In genomic region chr12:65171870-65172269, GRCh38 we compare ENCODE assay signal across 8 cellular contexts. TPM values are rescaled to one million over a fixed set of nuclear protein-coding genes. Genes with fewer than 3 reads are reported as not detected.
DNase-seq lines count a peak whose midpoint lies in the region; ATAC-seq and TF ChIP-seq lines count a peak whose summit lies in the region.

No MANE protein-coding gene starts in this region.

- H3K4me2 ChIP-seq in DND-41 (ENCODE audit: insufficient read depth, low read length) (peak overlapping the region; percentile 78), neural cell (ENCODE audit: low read length) (peak overlapping the region; percentile 100)

- H2AFZ ChIP-seq in DND-41 (ENCODE audit: low read depth, low read length) (no peak overlapping the region), neural cell (ENCODE audit: low read depth, low read length) (no peak overlapping the region)

- no peak overlapping the region for H3K27ac ChIP-seq in DND-41 (ENCODE audit: low read length)
- H3K27ac ChIP-seq in neural cell (ENCODE audit: low read length): no peak overlapping the region
- no peak overlapping the region for H3K27ac ChIP-seq in RWPE1

- peaks cover 67% of the 10 kb centered on the region for H3K4me1 ChIP-seq in DND-41 (ENCODE audit: insufficient read depth, low read length)

- no peak for TF ChIP-seq RAD21 in neural cell (conservative IDR thresholded peaks at IDR 0.05)

- H3K79me2 ChIP-seq in DND-41 (ENCODE audit: insufficient read depth, low read length) (peaks cover 80% of the 10 kb centered on the region), neural cell (replicated peaks; ENCODE audit: insufficient read depth, low read length) (peaks cover 66% of the 10 kb centered on the region)

- CTCF ChIA-PET in RWPE1 (lab: Yijun Ruan, JAX): interaction anchor here (0.7 to 1.7 kb wide), 2 partner anchors 15 to 392 kb away, joined by 3 to 4 read pairs; no protein-coding TSS in a partner anchor

- H4K20me1 ChIP-seq in DND-41 (ENCODE audit: insufficient read depth, low read length): peaks cover 55% of the 10 kb centered on the region
- H4K20me1 ChIP-seq in neural cell (ENCODE audit: insufficient read depth): peaks cover 5% of the 10 kb centered on the region

- H3K36me3 ChIP-seq in DND-41 (ENCODE audit: insufficient read depth, low read length): peaks cover 42% of the 10 kb centered on the region
- peaks cover 26% of the 10 kb centered on the region for H3K36me3 ChIP-seq in MG63
- no peaks in the 10 kb centered on the region for H3K36me3 ChIP-seq in neural cell (ENCODE audit: insufficient read depth, low read length)

- H3K27me3 ChIP-seq in DND-41 (ENCODE audit: insufficient read depth, low read length, poor library complexity): no peaks in the 10 kb centered on the region
- no peaks in the 10 kb centered on the region for H3K27me3 ChIP-seq in MG63
- H3K27me3 ChIP-seq in neural cell (ENCODE audit: insufficient read depth, low read depth, low read length): peaks cover 10% of the 10 kb centered on the region

- TF ChIP-seq EP300 in neural cell (conservative IDR thresholded peaks at IDR 0.05; ENCODE audit: poor library complexity, severe bottlenecking): no peak

- H3K9me2 ChIP-seq in neural cell (ENCODE audit: insufficient read depth, low read length): no peaks in the 10 kb centered on the region

- 0 out of 3 replicates have a peak, but pooled peaks have one; percentile 18 for ATAC-seq in DND-41 (ENCODE audit: insufficient read depth, low read depth)

- peak overlapping the region; percentile 90 for H3K9ac ChIP-seq in DND-41 (ENCODE audit: low read depth, low read length)
- peak overlapping the region; percentile 98 for H3K9ac ChIP-seq in neural cell (ENCODE audit: low read length)

- TF ChIP-seq CTCF in DND-41 (IDR thresholded peaks at IDR 0.05; ENCODE audit: borderline replicate concordance, extremely low read depth, low read length, poor library complexity, severe bottlenecking) (no peak), neural cell (IDR thresholded peaks at IDR 0.05; ENCODE audit: poor library complexity, severe bottlenecking) (no peak), RWPE1 (conservative IDR thresholded peaks at IDR 0.05; ENCODE audit: low read depth) (no peak)

- DNase-seq in DND-41 (no peak), MG63 (no peak), cerebellar cortex (ENCODE audit: low spot score) (peak; percentile 41), iPS-NIHi11 (ENCODE audit: low spot score) (no peak), SW480 (ENCODE audit: low spot score) (no peak), RWPE1 (ENCODE audit: low spot score) (no peak), C1 segment of cervical spinal cord (lab: John Stamatoyannopoulos, UW) (no peak)

- POLR2A ChIA-PET in RWPE1 (lab: Yijun Ruan, JAX; ENCODE audit: low non-redundant PET): no interaction called here

- no peaks in the 10 kb centered on the region for H3K9me3 ChIP-seq in DND-41 (ENCODE audit: insufficient read depth, low read length, severe bottlenecking)
- H3K9me3 ChIP-seq in MG63: no peaks in the 10 kb centered on the region
- no peaks in the 10 kb centered on the region for H3K9me3 ChIP-seq in neural cell (ENCODE audit: low read length)

- H3K4me3 ChIP-seq in DND-41 (ENCODE audit: low read depth in 1 of 2, low read length in 2 of 2): peak overlapping the region; percentile 77 to 91; a peak in 3 of 4 replicates
- peak overlapping the region; percentile 77 for H3K4me3 ChIP-seq in MG63
- H3K4me3 ChIP-seq in neural cell (ENCODE audit: low read length): peak overlapping the region; percentile 98

- H3F3A ChIP-seq in neural cell (ENCODE audit: insufficient read depth, low read length, poor library complexity, severe bottlenecking): no peaks in the 10 kb centered on the region

TF ChIP-seq in neural cell, 6 proteins besides CTCF, POLR2A, EP300 and RAD21:
- TF ChIP-seq MXI1 (conservative IDR thresholded peaks at IDR 0.05; ENCODE audit: poor library complexity, severe bottlenecking): no peak
- no peak for TF ChIP-seq SMC3 (conservative IDR thresholded peaks at IDR 0.05; ENCODE audit: poor library complexity)
- TF ChIP-seq REST (IDR thresholded peaks at IDR 0.05; ENCODE audit: borderline replicate concordance): no peak
- no peak for TF ChIP-seq POLR2AphosphoS5 (IDR thresholded peaks at IDR 0.05)
- TF ChIP-seq TAF1 (IDR thresholded peaks at IDR 0.05; ENCODE audit: low read depth): no peak
- no peak for TF ChIP-seq EZH2 (IDR thresholded peaks at IDR 0.05; ENCODE audit: borderline replicate concordance, insufficient read depth, low read length, poor library complexity, severe bottlenecking)

RNA-seq across cellular contexts. Expression of gene LEMD3, which starts 2.5 kb away (rescaled TPM):
- 14.6 and 25.1 TPM in 2 replicates for total RNA-seq in MG63 (2014; rRNA removed; shearing (Covaris generic); ENCODE audit: low replicate concordance)
- 38.8 and 41.0 TPM in 2 replicates for polyA plus RNA-seq in neural cell
- 85.0 and 97.1 TPM in 2 replicates for polyA minus RNA-seq in neural cell

RNA-seq across cellular contexts. Expression of gene WIF1, which starts 50.8 kb away (rescaled TPM):
- 0.23 TPM in 1 of 2 replicates, not detected in the other for total RNA-seq in MG63 (2014; rRNA removed; shearing (Covaris generic); ENCODE audit: low replicate concordance)
- 0.77 and 1.7 TPM in 2 replicates for polyA plus RNA-seq in neural cell
- 0.24 and 1.5 TPM in 2 replicates for polyA minus RNA-seq in neural cell
